1 cellular context compared by ENCODE assay signal in the genomic region with DNA sequence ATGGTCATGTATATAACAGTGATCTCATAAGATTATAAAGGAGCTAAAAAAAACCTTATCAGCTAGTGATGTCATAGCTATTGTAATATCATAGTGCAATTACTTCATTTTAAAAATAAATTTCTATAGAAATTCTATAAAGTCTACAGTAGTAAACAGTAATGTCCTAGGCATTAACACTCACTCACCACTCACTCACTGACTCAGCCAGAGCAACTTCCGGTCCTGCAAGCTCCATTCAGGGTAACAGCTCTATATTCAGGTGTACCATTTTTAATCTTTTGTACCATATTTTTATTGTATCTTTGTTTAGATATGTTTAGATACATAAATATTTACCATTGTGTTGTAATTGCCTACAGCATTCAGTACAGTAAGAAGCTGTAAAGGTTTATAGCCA.
TF ChIP-seq lines count a peak whose summit lies in the region.

No MANE protein-coding gene starts in this region.

TF ChIP-seq in endothelial cell of umbilical vein, 7 proteins besides CTCF, POLR2A, EP300 and RAD21:
- no peak for TF ChIP-seq GATA2 (IDR thresholded peaks at IDR 0.05; ENCODE audit: insufficient read depth, insufficient read length, low read depth, low read length)
- TF ChIP-seq FOS (IDR thresholded peaks at IDR 0.05; ENCODE audit: borderline replicate concordance, insufficient read depth, low read length): peak; percentile 65
